Comparison of ENCODE assay signal across 1 cellular context in genomic region chr9:132943677-132944293, GRCh38.
TF ChIP-seq lines count a peak whose summit lies in the region.

No MANE protein-coding gene starts in this region.

TF ChIP-seq in IMR-90, 13 proteins besides CTCF, POLR2A, EP300 and RAD21 (continued from another document):
- no peak for TF ChIP-seq MAFK (IDR thresholded peaks at IDR 0.05; ENCODE audit: low read depth, low read length)
TF ChIP-seq in IMR-90: peak in this region for 0.
